Comparison of ENCODE assay signal across 1 cellular context in genomic region chr7:116952640-116953371, GRCh38.
TF ChIP-seq lines count a peak whose summit lies in the region.

No MANE protein-coding gene starts in this region.

TF ChIP-seq in HEK293, 187 proteins besides CTCF, POLR2A, EP300 and RAD21 (continued from another document):
- TF ChIP-seq PRDM2 (tag by site-specific recombination; IDR thresholded peaks at IDR 0.05; ENCODE audit: borderline replicate concordance) (no peak), MYNN (tag by site-specific recombination; IDR thresholded peaks at IDR 0.05; ENCODE audit: borderline replicate concordance) (no peak), HOXA7 (CRISPR knock-in tag; IDR thresholded peaks at IDR 0.05; ENCODE audit: borderline replicate concordance) (no peak), ZNF701 (tag by site-specific recombination; IDR thresholded peaks at IDR 0.05) (no peak), ZNF560 (tag by site-specific recombination; IDR thresholded peaks at IDR 0.05; ENCODE audit: borderline replicate concordance) (no peak), ZNF146 (tag by site-specific recombination; IDR thresholded peaks at IDR 0.05) (no peak), ZNF157 (tag by site-specific recombination; IDR thresholded peaks at IDR 0.05) (no peak), ZNF138 (tag by site-specific recombination; IDR thresholded peaks at IDR 0.05; ENCODE audit: borderline replicate concordance) (no peak), ZNF704 (tag by site-specific recombination; IDR thresholded peaks at IDR 0.05) (no peak), ZNF248 (tag by site-specific recombination; IDR thresholded peaks at IDR 0.05) (no peak), ZNF530 (tag by site-specific recombination; IDR thresholded peaks at IDR 0.05; ENCODE audit: low read depth) (no peak), KLF9 (tag by site-specific recombination; IDR thresholded peaks at IDR 0.05; ENCODE audit: low read depth) (no peak)
